ENCODE assay signal across 8 cellular contexts in the genomic region with DNA sequence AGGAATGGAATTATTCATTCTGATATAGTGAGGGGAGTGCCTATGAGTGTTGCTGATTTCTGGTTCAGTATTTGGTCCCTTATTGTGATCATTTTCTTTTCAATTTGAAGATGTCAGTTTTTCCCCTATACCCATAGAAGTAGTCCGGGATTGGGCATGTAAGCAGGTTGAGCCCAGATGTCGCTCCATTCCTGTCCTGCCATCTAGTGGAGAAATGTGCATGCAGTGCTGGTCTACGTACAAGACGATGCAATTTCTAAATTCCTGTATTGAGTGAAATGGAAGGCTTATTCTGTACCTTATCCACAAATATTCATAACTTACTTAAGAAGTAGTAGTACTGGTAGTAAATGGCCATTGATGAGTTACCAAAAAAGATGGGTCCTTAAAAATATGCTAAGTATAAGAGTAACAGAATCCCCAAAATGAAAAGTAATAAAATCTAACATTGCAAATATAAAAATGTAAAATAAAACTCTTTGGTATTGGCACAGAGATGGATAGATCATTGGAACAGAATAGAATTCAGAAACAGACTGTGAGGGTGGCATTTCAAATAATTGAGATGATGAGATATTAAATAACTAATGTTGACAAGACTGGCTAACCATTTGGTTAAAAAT.
A peak's percentile ranks its signal among the peaks of the same experiment; 100 is the strongest.
DNase-seq lines count a peak whose midpoint lies in the region; ATAC-seq and TF ChIP-seq lines count a peak whose summit lies in the region.

No MANE protein-coding gene starts in this region.

- no peak overlapping the region for H4K5ac ChIP-seq in IMR-90 (ENCODE audit: low read depth, low read length)

- H4K91ac ChIP-seq in IMR-90 (ENCODE audit: insufficient read depth, low read depth, low read length): no peak overlapping the region

- no peak overlapping the region for H2AK5ac ChIP-seq in IMR-90 (ENCODE audit: low read depth, low read length)

- no peak overlapping the region for H2BK20ac ChIP-seq in IMR-90 (ENCODE audit: low read depth, low read length)

- H4K8ac ChIP-seq in IMR-90 (ENCODE audit: low read depth in 2 of 2, low read length in 2 of 2): no peak overlapping the region

- WGBS in IMR-90 (ENCODE audit: extremely low coverage in 2 of 2, insufficient read length in 1 of 2), 2 experiments: no CpG with 5 or more reads among the region's 4 CpGs

- ATAC-seq in GM21737 (IDR thresholded peaks at IDR 0.05; ENCODE audit: unreplicated experiment) (peak; percentile 95), IMR-90 (ENCODE audit: low read depth) (peak; percentile 92)

- CTCF ChIA-PET in IMR-90 (lab: Yijun Ruan, JAX): interaction anchor here (1.0 kb wide), 1 partner anchor 10 kb away, joined by 4 read pairs; no protein-coding TSS in a partner anchor

- in situ Hi-C loops in IMR-90 (cut with MboI; ENCODE audit: low sequenced_read_pairs): loop anchor here (10.0 kb wide), 1 partner anchor 265 kb away; no protein-coding TSS in a partner anchor
- in situ Hi-C loops in astrocyte of the spinal cord (cut with HindIII; ENCODE audit: low sequenced_read_pairs): no loop called here

- DNase-seq in SIG-M5 treated with dmso at 0.1 percent for 504 hours (lab: John Stamatoyannopoulos, UW; ENCODE audit: unreplicated experiment): peak; percentile 50
- DNase-seq in SIG-M5 (lab: John Stamatoyannopoulos, UW): no peak
- peak; percentile 64 for DNase-seq in IMR-90
- DNase-seq in OCI-M1 (lab: John Stamatoyannopoulos, UW): peak; percentile 77
- peak; percentile 72 for DNase-seq in astrocyte of the spinal cord (ENCODE audit: low read depth, low spot score)
- DNase-seq in iPS DF 19.7 (ENCODE audit: low read depth, low spot score): peak; percentile 45
- peak; percentile 6 for DNase-seq in stimulated activated CD4-positive, alpha-beta T cell treated with anti-CD3 and anti-CD28 coated beads, Interleukin-12 subunit alpha, Interleukin-12 subunit beta, amount 100 ng/mL, for 4 hours

- no peak for TF ChIP-seq POLR2A in IMR-90 (IDR thresholded peaks at IDR 0.05; ENCODE audit: low read depth, low read length)

- no peak overlapping the region for H2BK15ac ChIP-seq in IMR-90 (ENCODE audit: low read depth, low read length)

- POLR2A ChIA-PET in IMR-90 (lab: Charles Lee; ENCODE audit: unreplicated experiment): no interaction called here

- H3K36me3 ChIP-seq in IMR-90 (ENCODE audit: control insufficient read depth, insufficient read depth, low read length): no peaks in the 10 kb centered on the region

- H2BK5ac ChIP-seq in IMR-90 (ENCODE audit: low read depth, low read length, poor library complexity, severe bottlenecking): no peak overlapping the region

- TF ChIP-seq CTCF in IMR-90 (conservative IDR thresholded peaks at IDR 0.05; ENCODE audit: low read depth, low read length): peak; percentile 67
- TF ChIP-seq CTCF in astrocyte of the spinal cord (IDR thresholded peaks at IDR 0.05; ENCODE audit: low read depth, low read length): peak; percentile 94

- H3K14ac ChIP-seq in IMR-90 (replicated peaks; ENCODE audit: low read depth, low read length): no peak overlapping the region

- H3K23ac ChIP-seq in IMR-90 (ENCODE audit: low read depth, low read length): no peak overlapping the region

- no peaks in the 10 kb centered on the region for H3K9me3 ChIP-seq in IMR-90 (ENCODE audit: control insufficient read depth, insufficient read depth, low read length)

- peak; percentile 56; the same call in 1 of the 2 replicates for TF ChIP-seq RAD21 in IMR-90 (IDR thresholded peaks at IDR 0.05; ENCODE audit: low read length)

- no peak overlapping the region for H2AFZ ChIP-seq in IMR-90 (replicated peaks; ENCODE audit: low read length, poor library complexity)

- dilution Hi-C loops in IMR-90 (cut with HindIII; ENCODE audit: low sequenced_read_pairs, unreplicated experiment): no loop called here

- H3K4me3 ChIP-seq in IMR-90 (ENCODE audit: insufficient read depth, low read depth, low read length) (no peak overlapping the region), astrocyte of the spinal cord (ENCODE audit: low read depth, low read length) (no peak overlapping the region)

- H3K27me3 ChIP-seq in IMR-90 (ENCODE audit: control insufficient read depth, insufficient read depth, low read length): no peaks in the 10 kb centered on the region

- BruUV-seq in IMR-90 (replicated peaks; lab: Mats Ljungman, UMichigan): no TSS peak

- no peaks in the 10 kb centered on the region for H3K79me1 ChIP-seq in IMR-90 (ENCODE audit: low read depth in 1 of 2, low read length in 2 of 2)

- no peak overlapping the region for H3K18ac ChIP-seq in IMR-90 (ENCODE audit: low read depth, low read length)

- H3K4me2 ChIP-seq in IMR-90 (ENCODE audit: low read depth, low read length): no peak overlapping the region

- no peak overlapping the region for H3K4ac ChIP-seq in IMR-90 (ENCODE audit: low read depth, low read length)

- H3K4me1 ChIP-seq in IMR-90 (ENCODE audit: control insufficient read depth, insufficient read depth, low read length): no peaks in the 10 kb centered on the region

- H2AK9ac ChIP-seq in IMR-90 (replicated peaks; ENCODE audit: low read depth, low read length, poor library complexity): no peak overlapping the region

- no peak overlapping the region for H3K27ac ChIP-seq in IMR-90 (ENCODE audit: insufficient read depth, low read length)

- H3K56ac ChIP-seq in IMR-90 (ENCODE audit: extremely low read depth, insufficient read depth, low read length): no peak overlapping the region

- intact Hi-C loops in IMR-90 (cut with micrococcal nuclease): loop anchor here (1.0 kb wide), 1 partner anchor 273 kb away; no protein-coding TSS in a partner anchor

- no peak overlapping the region for H3K9ac ChIP-seq in IMR-90 (ENCODE audit: low read depth, low read length)

- H4K20me1 ChIP-seq in IMR-90 (ENCODE audit: insufficient read depth, low read length): no peaks in the 10 kb centered on the region

- H2BK120ac ChIP-seq in IMR-90 (ENCODE audit: low read depth, low read length): no peak overlapping the region

- no peaks in the 10 kb centered on the region for H3K9me1 ChIP-seq in IMR-90 (ENCODE audit: insufficient read depth, low read length)

TF ChIP-seq in IMR-90, 13 proteins besides CTCF, POLR2A, EP300 and RAD21:
- TF ChIP-seq SMC3 (IDR thresholded peaks at IDR 0.05; ENCODE audit: low read depth, low read length): peak; percentile 62
- no peak for TF ChIP-seq CHD1 (IDR thresholded peaks at IDR 0.05; ENCODE audit: low read depth, low read length)
- TF ChIP-seq, protein P1, sequence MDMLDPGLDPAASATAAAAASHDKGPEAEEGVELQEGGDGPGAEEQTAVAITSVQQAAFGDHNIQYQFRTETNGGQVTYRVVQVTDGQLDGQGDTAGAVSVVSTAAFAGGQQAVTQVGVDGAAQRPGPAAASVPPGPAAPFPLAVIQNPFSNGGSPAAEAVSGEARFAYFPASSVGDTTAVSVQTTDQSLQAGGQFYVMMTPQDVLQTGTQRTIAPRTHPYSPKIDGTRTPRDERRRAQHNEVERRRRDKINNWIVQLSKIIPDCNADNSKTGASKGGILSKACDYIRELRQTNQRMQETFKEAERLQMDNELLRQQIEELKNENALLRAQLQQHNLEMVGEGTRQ (IDR thresholded peaks at IDR 0.05; ENCODE audit: low read depth, low read length): no peak
- TF ChIP-seq MAFK (IDR thresholded peaks at IDR 0.05; ENCODE audit: low read depth, low read length): no peak
TF ChIP-seq in IMR-90: peak in this region for 1.
